In genomic region chr11:15937601-15938361, GRCh38 we compare ENCODE assay signal across 23 cellular contexts.
A peak's percentile ranks its signal among the peaks of the same experiment; 100 is the strongest.
DNase-seq lines count a peak whose midpoint lies in the region; ATAC-seq and TF ChIP-seq lines count a peak whose summit lies in the region.
"Had no signal": no experiment of that assay in that cellular context is flagged by ENCODE, and none has a peak within 500 bp of the region (broad histone marks: within the 10 kb centered on the region; RNA-seq: fewer than 3 reads in every experiment).

No MANE protein-coding gene starts in this region.

- H3K9ac ChIP-seq in stomach smooth muscle (ENCODE audit: low read length in 2 of 2) = peak overlapping the region in 1 of 2 donors; percentile 55

- ATAC-seq in WTC11 = peak; percentile 27; the same call in 1 of the 2 replicates
- ATAC-seq in HG02981 (IDR thresholded peaks at IDR 0.05; ENCODE audit: unreplicated experiment) = no peak
- ATAC-seq: activated naive CD8-positive, alpha-beta T cell treated with anti-CD3 and anti-CD28 coated beads, Interleukin-2, amount 50 U/mL, for 24 hours; effector memory CD8-positive, alpha-beta T cell; left colon; natural killer cell had no signal

- TF ChIP-seq CTCF in WTC11 (IDR thresholded peaks at IDR 0.05) (no peak), GM20000 (IDR thresholded peaks at IDR 0.05; ENCODE audit: extremely low read depth, missing control alignments) (no peak)

- no peak overlapping the region for H3K4me3 Mint-ChIP-seq in WTC11
- H3K4me3 Mint-ChIP-seq: activated naive CD8-positive, alpha-beta T cell treated with anti-CD3 and anti-CD28 coated beads, Interleukin-2, amount 50 U/mL, for 24 hours; CD4-positive, alpha-beta T cell; effector memory CD8-positive, alpha-beta T cell; natural killer cell had no signal

- no peaks in the 10 kb centered on the region for H3K9me3 ChIP-seq in stomach smooth muscle (ENCODE audit: control insufficient read depth in 2 of 2, low read length in 2 of 2)

- DNase-seq in H7 (peak; percentile 63), WTC11 (ENCODE audit: low spot score) (no peak), iPS-NIHi11 (ENCODE audit: low spot score) (peak; percentile 33), HK-2 (ENCODE audit: unreplicated experiment) (no peak), SW480 (ENCODE audit: low spot score) (no peak), GM20000 (ENCODE audit: low spot score) (no peak)
- DNase-seq: activated CD8-positive, alpha-beta memory T cell treated with anti-CD3 and anti-CD28 coated beads, Interleukin-2, amount 50 U/mL, for 48 hours; activated effector memory CD4-positive, alpha-beta T cell treated with Interleukin-2 at 50 U/mL for 16 hours; activated naive CD8-positive, alpha-beta T cell treated with anti-CD3 and anti-CD28 coated beads, Interleukin-2, amount 50 U/mL, for 24 hours; brain microvascular endothelial cell; CD4-positive, alpha-beta T cell; effector memory CD8-positive, alpha-beta T cell; left colon; mesenchymal stem cell; natural killer cell; NCI-H1105; NCI-H2029 treated with DMSO at 0.1 percent for 48 hours; NCI-H446 treated with DMSO at 0.1 percent for 48 hours; SIG-M5; stimulated activated CD8-positive, alpha-beta memory T cell treated with anti-CD3 and anti-CD28 coated beads, Interleukin-4, amount 100 ng/mL, for 48 hours; T-helper 1 cell had no signal

- peaks cover 2% of the 10 kb centered on the region; the same call in 1 of the 2 replicates for H3K27me3 ChIP-seq in H7 (ENCODE audit: control insufficient read depth, insufficient read depth, low read length)
- H3K27me3 ChIP-seq in stomach smooth muscle (ENCODE audit: control insufficient read depth in 1 of 2, insufficient read depth in 2 of 2, low read length in 2 of 2) = no peaks in the 10 kb centered on the region
- H3K27me3 ChIP-seq: brain microvascular endothelial cell had no signal

- CTCF ChIA-PET in WTC11 (lab: Charles Lee) = interaction anchor here (0.6 to 2.2 kb wide), 4 partner anchors 14 to 676 kb away, joined by 3 to 8 read pairs (median 7); no protein-coding TSS in a partner anchor

- no peak overlapping the region for H3K27ac Mint-ChIP-seq in WTC11
- H3K27ac Mint-ChIP-seq: activated naive CD8-positive, alpha-beta T cell treated with anti-CD3 and anti-CD28 coated beads, Interleukin-2, amount 50 U/mL, for 24 hours; CD4-positive, alpha-beta T cell; effector memory CD8-positive, alpha-beta T cell; natural killer cell had no signal

- peaks cover 20% of the 10 kb centered on the region for H3K27me3 Mint-ChIP-seq in WTC11 (ENCODE audit: low read depth)
- H3K27me3 Mint-ChIP-seq: CD4-positive, alpha-beta T cell; effector memory CD8-positive, alpha-beta T cell had no signal

- no peaks in the 10 kb centered on the region for H3K4me1 Mint-ChIP-seq in WTC11
- H3K4me1 Mint-ChIP-seq: activated naive CD8-positive, alpha-beta T cell treated with anti-CD3 and anti-CD28 coated beads, Interleukin-2, amount 50 U/mL, for 24 hours; natural killer cell had no signal

- H3K27ac ChIP-seq in stomach smooth muscle (ENCODE audit: low read length) = peak overlapping the region; percentile 69
- H3K27ac ChIP-seq: brain microvascular endothelial cell had no signal

- H3K4me3 ChIP-seq in H7 (ENCODE audit: insufficient read depth, low read depth, low read length) (no peak overlapping the region), stomach smooth muscle (ENCODE audit: low read length in 2 of 2) (peak overlapping the region; percentile 36 to 60)

- peaks cover 10% of the 10 kb centered on the region for H3K4me1 ChIP-seq in stomach smooth muscle (ENCODE audit: control insufficient read depth, insufficient read depth, low read length)

- H3K9me3 Mint-ChIP-seq in WTC11 = no peaks in the 10 kb centered on the region
- H3K9me3 Mint-ChIP-seq: CD4-positive, alpha-beta T cell had no signal

- H3K36me3 ChIP-seq in H7 (replicated peaks; ENCODE audit: control insufficient read depth, insufficient read depth, low read length) (no peaks in the 10 kb centered on the region), stomach smooth muscle (ENCODE audit: control insufficient read depth in 2 of 2, insufficient read depth in 2 of 2, low read length in 2 of 2) (no peaks in the 10 kb centered on the region)
- H3K36me3 ChIP-seq: brain microvascular endothelial cell had no signal

- POLR2A ChIA-PET in WTC11 (lab: Charles Lee) = no interaction called here

- no peaks in the 10 kb centered on the region for H3K36me3 Mint-ChIP-seq in WTC11
- H3K36me3 Mint-ChIP-seq: natural killer cell had no signal

TF ChIP-seq in WTC11, 78 proteins besides CTCF, POLR2A, EP300 and RAD21:
- no peak for TF ChIP-seq FOXJ3 (CRISPR knock-in tag; IDR thresholded peaks at IDR 0.05; ENCODE audit: borderline replicate concordance)
- no peak for TF ChIP-seq SOX15 (CRISPR knock-in tag; IDR thresholded peaks at IDR 0.05)

Comparison
In these comparisons a context has a peak if more than half of its experiments do, and no peak if none do; other contexts are left out.
1. DNase-seq: peak in H7 (single experiment) and iPS-NIHi11 (single experiment); none in WTC11 (single experiment), HK-2 (single experiment), SW480 (single experiment) and GM20000 (single experiment).